Comparison of ENCODE assay signal across 1 cellular context in the genomic region with DNA sequence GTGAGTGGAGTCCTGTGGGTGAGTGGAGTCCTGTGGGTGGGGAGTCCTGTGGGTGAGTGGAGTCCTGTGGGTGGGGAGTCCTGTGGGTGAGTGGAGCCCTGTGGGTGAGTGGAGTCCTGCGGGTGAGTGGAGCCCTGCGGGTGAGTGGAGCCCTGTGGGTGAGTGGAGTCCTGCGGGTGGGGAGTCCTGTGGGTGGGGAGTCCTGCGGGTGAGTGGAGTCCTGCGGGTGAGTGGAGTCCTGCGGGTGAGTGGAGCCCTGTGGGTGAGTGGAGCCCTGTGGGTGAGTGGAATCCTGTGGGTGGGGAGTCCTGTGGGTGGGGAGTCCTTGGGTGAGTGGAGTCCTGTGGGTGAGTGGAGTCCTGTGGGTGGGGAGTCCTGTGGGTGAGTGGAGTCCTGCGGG.
TF ChIP-seq lines count a peak whose summit lies in the region.

No MANE protein-coding gene starts in this region.

TF ChIP-seq in HepG2, 621 proteins besides CTCF, POLR2A, EP300 and RAD21:
- peak; percentile 91 for TF ChIP-seq HNRNPL (IDR thresholded peaks at IDR 0.05; ENCODE audit: low read depth, low read length)
TF ChIP-seq in HepG2: peak in this region for 1; not testable (repeated sequence) for 620.
